Comparison of ENCODE assay signal across 1 cellular context in genomic region chr7:121529003-121529402, GRCh38.
TF ChIP-seq lines count a peak whose summit lies in the region.

No MANE protein-coding gene starts in this region.

TF ChIP-seq in HEK293, 187 proteins besides CTCF, POLR2A, EP300 and RAD21 (continued from another document):
- TF ChIP-seq ELK4 (IDR thresholded peaks at IDR 0.05; ENCODE audit: borderline replicate concordance, low read depth, low read length): no peak
